8 cellular contexts compared by ENCODE assay signal in the genomic region with DNA sequence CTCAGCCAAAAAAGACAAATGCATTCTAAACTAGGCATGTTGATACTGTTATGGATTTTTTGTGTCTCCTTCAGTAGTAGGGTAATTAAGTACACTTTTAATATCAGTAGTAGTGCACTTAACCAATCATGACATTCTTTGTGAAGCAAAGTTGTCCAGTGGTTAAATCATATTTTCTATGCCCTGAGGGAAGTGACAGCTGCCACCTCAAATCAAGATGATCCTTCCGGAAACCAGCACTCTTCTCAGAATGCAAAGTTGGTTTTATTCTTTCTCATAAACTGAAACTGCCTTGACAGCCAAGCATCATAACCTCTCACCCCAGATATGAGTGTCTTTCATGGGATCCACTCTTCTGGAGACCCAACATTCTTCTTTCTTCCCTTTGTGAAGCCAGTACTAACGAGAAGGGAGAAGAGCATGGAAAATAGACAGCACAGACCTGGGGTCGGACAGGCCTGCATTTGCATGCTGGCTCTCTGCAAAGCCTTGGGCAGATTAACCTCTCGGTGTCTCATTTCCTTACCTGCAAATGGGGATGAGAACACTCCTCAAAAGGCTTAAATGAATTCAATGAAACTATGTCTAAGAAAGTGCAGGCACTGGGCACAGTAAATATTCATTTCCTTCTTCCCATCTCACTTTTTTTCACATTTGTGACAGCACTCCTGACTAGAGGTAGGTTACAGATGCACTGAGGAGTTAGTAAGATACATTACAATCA. TPM values are rescaled to one million over a fixed set of nuclear protein-coding genes. Genes with fewer than 3 reads are reported as not detected.
DNase-seq lines count a peak whose midpoint lies in the region; ATAC-seq, FAIRE-seq and TF ChIP-seq lines count a peak whose summit lies in the region.

No MANE protein-coding gene starts in this region.

- no peak for TF ChIP-seq CTCF in PC-3 (conservative IDR thresholded peaks at IDR 0.05; ENCODE audit: low read depth, low read length)
- TF ChIP-seq CTCF in pancreas (IDR thresholded peaks at IDR 0.05) = no peak

- peak; percentile 74 for ATAC-seq in GM21360 (IDR thresholded peaks at IDR 0.05; ENCODE audit: unreplicated experiment)
- ATAC-seq in HG03457 (IDR thresholded peaks at IDR 0.05; ENCODE audit: unreplicated experiment) = peak; percentile 49
- ATAC-seq in PC-3 = no peak
- no peak for ATAC-seq in pancreas

- CTCF ChIA-PET in PC-3 (lab: Charles Lee) = no interaction called here

- H3K4me1 ChIP-seq in effector memory CD4-positive, alpha-beta T cell (ENCODE audit: control insufficient read depth, insufficient read depth, low read length, poor library complexity, severe bottlenecking) = peaks cover 24% of the 10 kb centered on the region
- peaks cover 21% of the 10 kb centered on the region; the same call in 1 of the 2 replicates for H3K4me1 ChIP-seq in PC-3 (ENCODE audit: insufficient read depth, low read length)
- peaks cover 4 to 9% (median 7%) of the 10 kb centered on the region in 3 donors for H3K4me1 ChIP-seq in pancreas

- intact Hi-C loops in PC-3 (cut with micrococcal nuclease) = loop anchor here (2.0 to 10.0 kb wide), 3 partner anchors 62 to 294 kb away; a partner anchor contains a TSS
- intact Hi-C loops in cardiac septum (cut with DNase I) = no loop called here
- intact Hi-C loops in pancreas (cut with DNase I) = no loop called here

- peak overlapping the region; percentile 46 for H3K27ac ChIP-seq in effector memory CD4-positive, alpha-beta T cell (ENCODE audit: insufficient read depth, low read length, poor library complexity, severe bottlenecking)
- H3K27ac ChIP-seq in PC-3 (ENCODE audit: low read length) (no peak overlapping the region), pancreas (no peak overlapping the region)

- H4K20me1 ChIP-seq in PC-3 (ENCODE audit: low read length) = 0 out of 2 replicates have a peak, but pooled peaks cover 3% of the 10 kb centered on the region

- no peaks in the 10 kb centered on the region for H3K9me3 ChIP-seq in effector memory CD4-positive, alpha-beta T cell (ENCODE audit: control insufficient read depth, low read length)
- H3K9me3 ChIP-seq in PC-3 (ENCODE audit: low read length) (no peaks in the 10 kb centered on the region), pancreas (no peaks in the 10 kb centered on the region)

- peaks cover 87% of the 10 kb centered on the region for H3K79me2 ChIP-seq in PC-3 (ENCODE audit: low read length)

- no peak overlapping the region for H2AFZ ChIP-seq in PC-3 (ENCODE audit: low read length)

- peak; percentile 47 for DNase-seq in GM12891 (ENCODE audit: insufficient read length, low spot score)
- DNase-seq in effector memory CD4-positive, alpha-beta T cell = no peak
- no peak for DNase-seq in PC-3
- DNase-seq in NCI-H748 (lab: John Stamatoyannopoulos, UW; ENCODE audit: unreplicated experiment) = no peak
- DNase-seq in cardiac septum (ENCODE audit: low spot score) = no peak
- no peak for DNase-seq in pancreas

- H3K4me3 ChIP-seq in effector memory CD4-positive, alpha-beta T cell (ENCODE audit: insufficient read depth, low read depth, low read length, poor library complexity, severe bottlenecking) = no peak overlapping the region
- H3K4me3 ChIP-seq in PC-3 (ENCODE audit: low read length) (no peak overlapping the region), pancreas (no peak overlapping the region)

- no TSS peak for BruUV-seq in PC-3 (replicated peaks; lab: Mats Ljungman, UMichigan)

- H3F3A ChIP-seq in PC-3 (ENCODE audit: low read length, unreplicated experiment) = no peaks in the 10 kb centered on the region

- POLR2A ChIA-PET in PC-3 (lab: Charles Lee; ENCODE audit: unreplicated experiment) = no interaction called here

- FAIRE-seq in GM12891 (lab: Jason Lieb, UNC) (peak; percentile 79), pancreas (lab: Jason Lieb, UNC) (no peak)

- H3K9ac ChIP-seq in PC-3 (ENCODE audit: low read length) = no peak overlapping the region

- no peaks in the 10 kb centered on the region for H3K9me2 ChIP-seq in PC-3 (replicated peaks; ENCODE audit: low read length)

- 63 to 77% methylated on average over 3 to 4 of the region's 4 CpGs for WGBS in pancreas, 2 donors

- TF ChIP-seq POLR2A in GM12891 (IDR thresholded peaks at IDR 0.05; ENCODE audit: low read depth, low read length) = no peak

- H3K27me3 ChIP-seq in effector memory CD4-positive, alpha-beta T cell (replicated peaks; ENCODE audit: control insufficient read depth, insufficient read depth, low read length, poor library complexity, severe bottlenecking) = no peaks in the 10 kb centered on the region
- no peaks in the 10 kb centered on the region for H3K27me3 ChIP-seq in PC-3 (ENCODE audit: low read length)
- H3K27me3 ChIP-seq in pancreas = no peaks in the 10 kb centered on the region

- H3K4me2 ChIP-seq in PC-3 (ENCODE audit: low read length) = no peak overlapping the region

- H3K36me3 ChIP-seq in effector memory CD4-positive, alpha-beta T cell (ENCODE audit: control insufficient read depth, insufficient read depth, low read length) = peaks cover under 1% of the 10 kb centered on the region
- H3K36me3 ChIP-seq in PC-3 (ENCODE audit: low read depth, low read length) (peaks cover under 1% of the 10 kb centered on the region; the same call in 1 of the 2 replicates), pancreas (no peaks in the 10 kb centered on the region)

TF ChIP-seq in GM12891, 5 proteins besides CTCF, POLR2A, EP300 and RAD21:
- TF ChIP-seq TAF1 (IDR thresholded peaks at IDR 0.05; ENCODE audit: low read depth, low read length) (no peak), POLR2AphosphoS5 (IDR thresholded peaks at IDR 0.05; ENCODE audit: low read depth, low read length) (no peak), PAX5 (IDR thresholded peaks at IDR 0.05; ENCODE audit: insufficient read depth, low read length, severe bottlenecking) (no peak), POU2F2 (IDR thresholded peaks at IDR 0.05; ENCODE audit: low read depth, low read length) (peak; percentile 86), SPI1 (IDR thresholded peaks at IDR 0.05; ENCODE audit: low read depth, low read length) (peak; percentile 75)
TF ChIP-seq in GM12891: peak in this region for 2.

RNA-seq across cellular contexts. Expression of a gene that starts 13.2 kb away (rescaled TPM):
- polyA plus RNA-seq in GM12891 (2012; ENCODE audit: low read depth, missing spikeins) = 22.5 TPM
- total RNA-seq in PC-3 (2014; rRNA removed) = 25.7 and 30.5 TPM in 2 replicates
- 24.1 TPM for total RNA-seq in cardiac septum
- total RNA-seq in pancreas = 10 to 100 TPM; 11.1 to 16.3 (median 13.5) TPM
- polyA plus RNA-seq in pancreas = 10 to 100 TPM in 1 of 2 donors, 1 to 10 TPM in 1; 7.1 to 13.6 TPM

RNA-seq across cellular contexts. Expression of a gene that starts 13.3 kb away (rescaled TPM):
- 1.7 TPM for polyA plus RNA-seq in GM12891 (2012; ENCODE audit: low read depth, missing spikeins)
- total RNA-seq in PC-3 (2014; rRNA removed) = 2.1 and 8.2 TPM in 2 replicates
- 0.94 TPM for total RNA-seq in cardiac septum
- 1 to 10 TPM in 5 of 6 donors, under 1 TPM in 1; 0.76 to 1.6 (median 1.4) TPM for total RNA-seq in pancreas
- 1 to 10 TPM in 1 of 2 donors, under 1 TPM in 1; 0.49 to 1.0 TPM for polyA plus RNA-seq in pancreas

Comparison
In these comparisons a context has a peak if more than half of its experiments do, and no peak if none do; other contexts are left out.
1. ATAC-seq: peak in GM21360 (single experiment) and HG03457 (single experiment); none in PC-3 (single experiment) and pancreas (0 of 4).